ENCODE assay signal across 1 cellular context in the genomic region with DNA sequence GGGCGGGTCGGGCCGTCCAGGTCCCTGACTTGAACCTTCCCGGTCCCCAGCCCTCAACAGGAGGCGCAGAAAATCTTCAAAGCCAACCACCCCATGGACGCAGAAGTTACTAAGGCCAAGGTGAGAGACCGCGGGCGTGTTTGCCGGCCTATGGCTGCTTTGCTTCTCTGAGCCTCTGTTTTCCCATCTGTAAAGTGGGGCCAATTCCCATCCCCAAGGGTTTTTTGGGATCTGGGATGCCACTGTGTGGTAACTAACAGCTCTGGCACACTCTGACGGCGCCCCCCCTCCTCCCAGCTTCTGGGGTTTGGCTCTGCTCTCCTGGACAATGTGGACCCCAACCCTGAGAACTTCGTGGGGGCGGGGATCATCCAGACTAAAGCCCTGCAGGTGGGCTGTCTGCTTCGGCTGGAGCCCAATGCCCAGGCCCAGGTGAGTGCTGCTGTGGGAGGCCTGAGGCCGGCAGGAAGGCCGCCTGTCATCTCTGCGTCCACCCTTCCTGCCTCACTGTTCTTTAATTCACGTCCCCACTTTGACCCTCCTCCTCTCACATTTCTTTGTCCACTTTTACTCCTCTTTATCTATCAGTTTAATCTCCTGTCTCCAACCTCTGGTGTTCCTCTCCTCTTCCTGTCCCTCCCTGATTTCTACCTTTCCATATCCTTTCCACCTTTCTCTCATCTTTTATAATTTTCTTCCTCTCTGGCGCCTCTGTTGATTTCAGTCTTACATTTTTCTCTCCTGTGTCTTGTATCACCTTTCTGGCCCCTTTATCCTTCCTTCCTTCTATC.
TF ChIP-seq lines count a peak whose summit lies in the region.

No MANE protein-coding gene starts in this region.

TF ChIP-seq in H1, 55 proteins besides CTCF, POLR2A, EP300 and RAD21:
- TF ChIP-seq KDM1A (IDR thresholded peaks at IDR 0.05; ENCODE audit: borderline replicate concordance, low read length) = peak; percentile 95; the same call in 1 of the 2 replicates
- no peak for TF ChIP-seq PHF8 (conservative IDR thresholded peaks at IDR 0.05; ENCODE audit: low read depth, low read length)
TF ChIP-seq in H1: peak in this region for 1.
